9 cellular contexts compared by ENCODE assay signal in genomic region chr1:15412488-15412800, GRCh38. TPM values are rescaled to one million over a fixed set of nuclear protein-coding genes. Genes with fewer than 3 reads are reported as not detected.
DNase-seq lines count a peak whose midpoint lies in the region; ATAC-seq and TF ChIP-seq lines count a peak whose summit lies in the region.
"Had no signal": no experiment of that assay in that cellular context is flagged by ENCODE, and none has a peak within 500 bp of the region (broad histone marks: within the 10 kb centered on the region; RNA-seq: fewer than 3 reads in every experiment).

No MANE protein-coding gene starts in this region.

- peaks cover 4% of the 10 kb centered on the region for H3K9me3 Mint-ChIP-seq in activated CD4-positive, alpha-beta T cell treated with anti-CD3 and anti-CD28 coated beads, Interleukin-2, amount 10 ng/mL, durations not matched to agents 24 days and 14 days
- no peaks in the 10 kb centered on the region for H3K9me3 Mint-ChIP-seq in activated T-helper 17 cell treated with anti-CD3 and anti-CD28 coated beads, Interleukin-2, amount 50 U/mL, for 72 hours
- H3K9me3 Mint-ChIP-seq in mesothelial cell of epicardium, result no peaks in the 10 kb centered on the region

- peak overlapping the region; percentile 70 for H3K4me3 ChIP-seq in suprapubic skin

- peaks cover 15% of the 10 kb centered on the region for H3K27me3 Mint-ChIP-seq in activated CD4-positive, alpha-beta T cell treated with anti-CD3 and anti-CD28 coated beads, Interleukin-2, amount 10 ng/mL, durations not matched to agents 24 days and 14 days
- H3K27me3 Mint-ChIP-seq in activated T-helper 17 cell treated with anti-CD3 and anti-CD28 coated beads, Interleukin-2, amount 50 U/mL, for 72 hours, result no peaks in the 10 kb centered on the region
- H3K27me3 Mint-ChIP-seq in mesothelial cell of epicardium (ENCODE audit: low read depth), result peaks cover 30% of the 10 kb centered on the region

- no peaks in the 10 kb centered on the region for H3K9me3 ChIP-seq in suprapubic skin

- no peak overlapping the region for H3K27ac ChIP-seq in suprapubic skin

- H3K4me3 Mint-ChIP-seq in activated CD4-positive, alpha-beta T cell treated with anti-CD3 and anti-CD28 coated beads, Interleukin-2, amount 10 ng/mL, durations not matched to agents 24 days and 14 days, result peak overlapping the region; percentile 96
- peak overlapping the region; percentile 95 for H3K4me3 Mint-ChIP-seq in activated T-helper 17 cell treated with anti-CD3 and anti-CD28 coated beads, Interleukin-2, amount 50 U/mL, for 72 hours
- peak overlapping the region; percentile 59 for H3K4me3 Mint-ChIP-seq in mesothelial cell of epicardium

- H3K4me1 Mint-ChIP-seq in activated CD4-positive, alpha-beta T cell treated with anti-CD3 and anti-CD28 coated beads, Interleukin-2, amount 10 ng/mL, durations not matched to agents 24 days and 14 days, result peaks cover 57% of the 10 kb centered on the region
- peaks cover 38% of the 10 kb centered on the region for H3K4me1 Mint-ChIP-seq in activated T-helper 17 cell treated with anti-CD3 and anti-CD28 coated beads, Interleukin-2, amount 50 U/mL, for 72 hours
- peaks cover 29% of the 10 kb centered on the region for H3K4me1 Mint-ChIP-seq in mesothelial cell of epicardium

- H3K36me3 ChIP-seq in suprapubic skin, result no peaks in the 10 kb centered on the region

- H3K36me3 Mint-ChIP-seq in activated CD4-positive, alpha-beta T cell treated with anti-CD3 and anti-CD28 coated beads, Interleukin-2, amount 10 ng/mL, durations not matched to agents 24 days and 14 days (ENCODE audit: low read depth), result peaks cover 47% of the 10 kb centered on the region
- H3K36me3 Mint-ChIP-seq in activated T-helper 17 cell treated with anti-CD3 and anti-CD28 coated beads, Interleukin-2, amount 50 U/mL, for 72 hours (ENCODE audit: low read depth), result peaks cover 39% of the 10 kb centered on the region
- H3K36me3 Mint-ChIP-seq in mesothelial cell of epicardium, result peaks cover 3% of the 10 kb centered on the region

- DNase-seq in activated CD4-positive, alpha-beta T cell treated with anti-CD3 and anti-CD28 coated beads, Interleukin-2, amount 10 ng/mL, durations not matched to agents 24 days and 14 days, result no peak
- DNase-seq in activated CD4-positive, alpha-beta T cell treated with anti-CD3 and anti-CD28 coated beads for 4 hours, result no peak
- DNase-seq in mesothelial cell of epicardium (ENCODE audit: low spot score in 2 of 2, unreplicated experiment in 2 of 2) (no peak), suprapubic skin (ENCODE audit: low spot score in 2 of 2) (no peak), ACHN (no peak)
- DNase-seq: NCI-H2081 treated with DMSO at 0.1 percent for 48 hours had no signal

- H3K27ac Mint-ChIP-seq in activated CD4-positive, alpha-beta T cell treated with anti-CD3 and anti-CD28 coated beads, Interleukin-2, amount 10 ng/mL, durations not matched to agents 24 days and 14 days, result peak overlapping the region; percentile 91
- H3K27ac Mint-ChIP-seq in activated T-helper 17 cell treated with anti-CD3 and anti-CD28 coated beads, Interleukin-2, amount 50 U/mL, for 72 hours, result peak overlapping the region; percentile 89
- no peak overlapping the region for H3K27ac Mint-ChIP-seq in mesothelial cell of epicardium

- no peak for ATAC-seq in activated T-helper 17 cell treated with anti-CD3 and anti-CD28 coated beads, Interleukin-2, amount 50 U/mL, for 72 hours (replicated peaks)
- ATAC-seq in HG03460 (IDR thresholded peaks at IDR 0.05; ENCODE audit: unreplicated experiment) (no peak), GM19452 (IDR thresholded peaks at IDR 0.05; ENCODE audit: unreplicated experiment) (no peak)

- in situ Hi-C loops in ACHN (cut with HindIII; ENCODE audit: low pct_ligation_motif_present, low pct_unique_long_range_greater_than_20kb, low sequenced_read_pairs), result no loop called here

- TF ChIP-seq CTCF in mesothelial cell of epicardium (IDR thresholded peaks at IDR 0.05; ENCODE audit: unreplicated experiment) (no peak), suprapubic skin (IDR thresholded peaks at IDR 0.05) (no peak)

- WGBS in suprapubic skin, result 88% methylated on average over 8 of the region's 8 CpGs

- no peak for TF ChIP-seq EP300 in suprapubic skin (IDR thresholded peaks at IDR 0.05)

- no peaks in the 10 kb centered on the region for H3K27me3 ChIP-seq in suprapubic skin

- peaks cover 66% of the 10 kb centered on the region for H3K4me1 ChIP-seq in suprapubic skin

- no peak for TF ChIP-seq POLR2A in suprapubic skin (IDR thresholded peaks at IDR 0.05)

- intact Hi-C loops in activated CD4-positive, alpha-beta T cell treated with anti-CD3 and anti-CD28 coated beads, Interleukin-2, amount 10 ng/mL, durations not matched to agents 24 days and 14 days (cut with micrococcal nuclease), result no loop called here

RNA-seq across cellular contexts. Expression of gene EFHD2, which starts 2.8 kb away (rescaled TPM):
- total RNA-seq in activated CD4-positive, alpha-beta T cell treated with anti-CD3 and anti-CD28 coated beads, Interleukin-2, amount 10 ng/mL, durations not matched to agents 24 days and 14 days, result 90.5 and 92.3 TPM in 2 replicates
- 10 to 100 TPM; 44.6 to 90.4 TPM for total RNA-seq in activated T-helper 17 cell treated with anti-CD3 and anti-CD28 coated beads, Interleukin-2, amount 50 U/mL, for 72 hours
- 16.2 to 18.0 TPM (median 17.5 TPM) in 3 replicates for total RNA-seq in mesothelial cell of epicardium
- total RNA-seq in suprapubic skin, result 10 to 100 TPM; 43.5 to 54.4 (median 49.9) TPM

RNA-seq across cellular contexts. Expression of gene CTRC, which starts 25.8 kb away (rescaled TPM):
- total RNA-seq in activated CD4-positive, alpha-beta T cell treated with anti-CD3 and anti-CD28 coated beads, Interleukin-2, amount 10 ng/mL, durations not matched to agents 24 days and 14 days, result 0.45 TPM in 1 of 2 replicates, not detected in the other
- not detected for total RNA-seq in activated T-helper 17 cell treated with anti-CD3 and anti-CD28 coated beads, Interleukin-2, amount 50 U/mL, for 72 hours
- total RNA-seq in mesothelial cell of epicardium (0.13 to 1.2 TPM (median 0.38 TPM) in 3 replicates), suprapubic skin (1 to 10 TPM in 2 of 4 donors, not detected in 2; 1.5 to 2.3 TPM)

RNA-seq across cellular contexts. Expression of gene CELA2A, which starts 44.1 kb away (rescaled TPM):
- not detected in 2 replicates for total RNA-seq in activated CD4-positive, alpha-beta T cell treated with anti-CD3 and anti-CD28 coated beads, Interleukin-2, amount 10 ng/mL, durations not matched to agents 24 days and 14 days
- not detected for total RNA-seq in activated T-helper 17 cell treated with anti-CD3 and anti-CD28 coated beads, Interleukin-2, amount 50 U/mL, for 72 hours
- total RNA-seq in mesothelial cell of epicardium, result not detected in 3 replicates
- not detected for total RNA-seq in suprapubic skin
